ENCODE assay signal across 1 cellular context in the genomic region with DNA sequence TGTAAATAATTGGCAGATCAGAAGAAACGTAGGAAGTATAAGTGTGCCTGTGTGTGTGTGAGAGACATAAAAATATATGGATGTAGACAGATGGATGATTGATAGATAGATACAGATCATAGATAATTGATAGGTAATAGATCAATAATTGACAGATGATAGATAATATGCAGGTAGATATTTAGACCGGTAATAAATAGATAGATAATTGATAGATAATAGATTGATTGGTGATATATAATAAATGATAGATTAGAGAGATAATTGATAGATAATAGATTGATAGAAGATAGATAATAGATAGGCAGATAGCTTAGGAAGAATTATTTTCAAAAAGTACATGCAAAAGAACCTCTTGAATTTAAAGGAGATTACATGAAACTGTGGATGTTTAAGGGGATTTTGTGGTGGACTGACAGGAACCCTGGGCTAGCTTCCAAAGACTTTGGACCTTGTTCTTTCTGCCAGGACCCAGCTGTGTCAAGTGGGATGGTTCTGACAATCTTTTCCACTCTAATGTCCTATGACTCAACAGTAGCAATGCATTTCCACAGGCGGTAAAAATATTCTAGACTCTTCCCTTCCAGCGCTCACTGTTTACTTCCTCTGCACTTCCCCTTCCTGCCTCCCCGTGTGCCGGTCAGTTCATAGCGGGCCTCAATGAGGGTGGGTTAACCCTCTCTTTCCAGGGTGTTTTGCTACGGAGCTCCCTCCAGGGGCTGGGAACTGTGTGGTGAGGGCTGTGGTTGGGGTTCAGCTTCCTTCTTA.
TF ChIP-seq lines count a peak whose summit lies in the region.

No MANE protein-coding gene starts in this region.

TF ChIP-seq in WTC11, 78 proteins besides CTCF, POLR2A, EP300 and RAD21 (continued from another document):
- TF ChIP-seq, protein P1, sequence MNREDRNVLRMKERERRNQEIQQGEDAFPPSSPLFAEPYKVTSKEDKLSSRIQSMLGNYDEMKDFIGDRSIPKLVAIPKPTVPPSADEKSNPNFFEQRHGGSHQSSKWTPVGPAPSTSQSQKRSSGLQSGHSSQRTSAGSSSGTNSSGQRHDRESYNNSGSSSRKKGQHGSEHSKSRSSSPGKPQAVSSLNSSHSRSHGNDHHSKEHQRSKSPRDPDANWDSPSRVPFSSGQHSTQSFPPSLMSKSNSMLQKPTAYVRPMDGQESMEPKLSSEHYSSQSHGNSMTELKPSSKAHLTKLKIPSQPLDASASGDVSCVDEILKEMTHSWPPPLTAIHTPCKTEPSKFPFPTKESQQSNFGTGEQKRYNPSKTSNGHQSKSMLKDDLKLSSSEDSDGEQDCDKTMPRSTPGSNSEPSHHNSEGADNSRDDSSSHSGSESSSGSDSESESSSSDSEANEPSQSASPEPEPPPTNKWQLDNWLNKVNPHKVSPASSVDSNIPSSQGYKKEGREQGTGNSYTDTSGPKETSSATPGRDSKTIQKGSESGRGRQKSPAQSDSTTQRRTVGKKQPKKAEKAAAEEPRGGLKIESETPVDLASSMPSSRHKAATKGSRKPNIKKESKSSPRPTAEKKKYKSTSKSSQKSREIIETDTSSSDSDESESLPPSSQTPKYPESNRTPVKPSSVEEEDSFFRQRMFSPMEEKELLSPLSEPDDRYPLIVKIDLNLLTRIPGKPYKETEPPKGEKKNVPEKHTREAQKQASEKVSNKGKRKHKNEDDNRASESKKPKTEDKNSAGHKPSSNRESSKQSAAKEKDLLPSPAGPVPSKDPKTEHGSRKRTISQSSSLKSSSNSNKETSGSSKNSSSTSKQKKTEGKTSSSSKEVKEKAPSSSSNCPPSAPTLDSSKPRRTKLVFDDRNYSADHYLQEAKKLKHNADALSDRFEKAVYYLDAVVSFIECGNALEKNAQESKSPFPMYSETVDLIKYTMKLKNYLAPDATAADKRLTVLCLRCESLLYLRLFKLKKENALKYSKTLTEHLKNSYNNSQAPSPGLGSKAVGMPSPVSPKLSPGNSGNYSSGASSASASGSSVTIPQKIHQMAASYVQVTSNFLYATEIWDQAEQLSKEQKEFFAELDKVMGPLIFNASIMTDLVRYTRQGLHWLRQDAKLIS (CRISPR knock-in tag; IDR thresholded peaks at IDR 0.05; ENCODE audit: borderline replicate concordance) = no peak
- no peak for TF ChIP-seq TEAD4 (CRISPR knock-in tag; IDR thresholded peaks at IDR 0.05)
- no peak for TF ChIP-seq NFATC4 (CRISPR knock-in tag; IDR thresholded peaks at IDR 0.05)
- no peak for TF ChIP-seq JUN (CRISPR knock-in tag; IDR thresholded peaks at IDR 0.05)
